ENCODE assay signal across 1 cellular context in genomic region chr11:1515082-1516060, GRCh38.
TF ChIP-seq lines count a peak whose summit lies in the region.

No MANE protein-coding gene starts in this region.

TF ChIP-seq in WTC11, 78 proteins besides CTCF, POLR2A, EP300 and RAD21 (continued from another document):
- TF ChIP-seq STAT6 (CRISPR knock-in tag; conservative IDR thresholded peaks at IDR 0.05; ENCODE audit: low read depth) (no peak), NR2C2 (CRISPR knock-in tag; IDR thresholded peaks at IDR 0.05) (no peak), SOX15 (CRISPR knock-in tag; IDR thresholded peaks at IDR 0.05) (no peak), MAX (CRISPR knock-in tag; IDR thresholded peaks at IDR 0.05) (no peak), GRHL2 (CRISPR knock-in tag; IDR thresholded peaks at IDR 0.05; ENCODE audit: insufficient replicate concordance, severe bottlenecking) (no peak), ZNF263 (CRISPR knock-in tag; IDR thresholded peaks at IDR 0.05; ENCODE audit: low read depth) (no peak), ERG (CRISPR knock-in tag; IDR thresholded peaks at IDR 0.05) (no peak), GTF2I (CRISPR knock-in tag; conservative IDR thresholded peaks at IDR 0.05) (no peak), ZNF121 (CRISPR knock-in tag; IDR thresholded peaks at IDR 0.05) (peak; percentile 99), ZNF138 (CRISPR knock-in tag; conservative IDR thresholded peaks at IDR 0.05) (no peak), SP1 (CRISPR knock-in tag; conservative IDR thresholded peaks at IDR 0.05) (no peak), NR3C1 (CRISPR knock-in tag; conservative IDR thresholded peaks at IDR 0.05; ENCODE audit: low read depth) (no peak)
